ENCODE assay signal across 8 cellular contexts in the genomic region with DNA sequence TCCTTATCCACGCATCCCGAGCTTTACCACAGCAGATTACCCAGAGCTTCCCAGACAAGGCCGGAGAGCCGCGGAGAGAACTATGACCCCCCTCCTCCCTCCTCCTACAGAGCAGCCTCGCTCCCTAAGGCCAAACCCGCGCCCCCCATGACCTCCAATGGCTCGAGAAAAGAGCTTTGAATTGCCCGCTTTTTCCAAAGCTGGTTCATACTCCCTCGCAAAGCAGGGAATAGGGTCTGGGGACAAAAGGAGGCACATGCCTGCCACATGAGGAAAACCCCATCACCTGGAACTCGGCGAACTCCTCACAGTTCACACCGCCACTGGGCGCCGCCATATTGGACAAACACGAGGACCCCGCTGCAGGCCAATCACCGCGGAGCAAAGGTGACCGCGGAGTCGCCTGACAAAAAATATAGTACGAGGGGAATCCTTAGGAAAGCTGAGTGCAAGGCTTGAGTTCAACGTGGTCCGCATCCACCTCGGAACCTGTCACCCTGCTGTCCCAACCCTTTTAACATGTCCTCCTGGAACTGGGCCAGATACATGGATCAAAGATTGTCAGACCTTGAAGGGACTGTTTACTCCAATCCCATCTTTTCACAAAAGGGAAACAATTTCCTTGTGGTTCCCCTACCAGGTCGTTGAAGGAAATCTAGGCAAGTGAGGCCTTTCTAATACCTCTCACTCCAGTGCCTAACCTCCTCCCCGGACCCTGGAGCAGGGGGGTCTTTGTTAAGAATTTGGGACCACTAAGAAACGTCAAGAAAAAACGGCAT. TPM values are rescaled to one million over a fixed set of nuclear protein-coding genes. Genes with fewer than 3 reads are reported as not detected.
DNase-seq lines count a peak whose midpoint lies in the region; ATAC-seq and TF ChIP-seq lines count a peak whose summit lies in the region.

A gene (minus strand): TSS at position 344 of the 779 bp plus-strand sequence. CDS start 7 bp downstream, at position 337.

- ATAC-seq in HG02763 (IDR thresholded peaks at IDR 0.05; ENCODE audit: unreplicated experiment) (peak; percentile 43), T-helper 17 cell (peak; percentile 64), left cardiac atrium (peak; percentile 81 to 88), upper lobe of right lung (peak; percentile 87)

- H3K4me1 ChIP-seq in upper lobe of right lung: peaks cover 20% of the 10 kb centered on the region

- H3K27ac ChIP-seq in upper lobe of right lung: peak within 1 kb of the TSS; percentile 92

- peaks cover 10% of the 10 kb centered on the region for H3K36me3 Mint-ChIP-seq in T-helper 17 cell (ENCODE audit: low read depth)
- H3K36me3 Mint-ChIP-seq in progenitor cell of endocrine pancreas (ENCODE audit: insufficient read depth): peaks cover 6% of the 10 kb centered on the region

- no peaks in the 10 kb centered on the region for H3K9me3 ChIP-seq in T-helper 17 cell (ENCODE audit: control insufficient read depth, low read length, poor library complexity, severe bottlenecking)
- no peaks in the 10 kb centered on the region for H3K9me3 ChIP-seq in upper lobe of right lung

- H3K36me3 ChIP-seq in upper lobe of right lung: no peaks in the 10 kb centered on the region

- DNase-seq in GM04504 (ENCODE audit: low read depth) (peak; percentile 55), NCI-H187 (lab: John Stamatoyannopoulos, UW) (peak; percentile 68 to 69), T-helper 17 cell (peak; percentile 71 to 75 (median 75)), amniotic stem cell (lab: John Stamatoyannopoulos, UW) (peak; percentile 53), left cardiac atrium (peak; percentile 89), progenitor cell of endocrine pancreas (ENCODE audit: low spot score, unreplicated experiment) (peak; percentile 75), upper lobe of right lung (peak; percentile 91)

- intact Hi-C loops in left cardiac atrium (cut with DNase I) (no loop called here), upper lobe of right lung (cut with DNase I) (no loop called here)

- peak within 1 kb of the TSS; percentile 94 for H3K27ac Mint-ChIP-seq in T-helper 17 cell
- peak within 1 kb of the TSS; percentile 97 for H3K27ac Mint-ChIP-seq in progenitor cell of endocrine pancreas

- H3K9me3 Mint-ChIP-seq in progenitor cell of endocrine pancreas (ENCODE audit: low read depth): no peaks in the 10 kb centered on the region

- H3K4me3 ChIP-seq in upper lobe of right lung: peak within 1 kb of the TSS; percentile 73

- no peaks in the 10 kb centered on the region for H3K27me3 Mint-ChIP-seq in T-helper 17 cell
- no peaks in the 10 kb centered on the region for H3K27me3 Mint-ChIP-seq in progenitor cell of endocrine pancreas

- H3K4me1 Mint-ChIP-seq in T-helper 17 cell (peaks cover 37% of the 10 kb centered on the region), progenitor cell of endocrine pancreas (ENCODE audit: low read depth) (peaks cover 28% of the 10 kb centered on the region)

- TF ChIP-seq CTCF in progenitor cell of endocrine pancreas (IDR thresholded peaks at IDR 0.05; ENCODE audit: unreplicated experiment): no peak
- no peak for TF ChIP-seq CTCF in upper lobe of right lung (IDR thresholded peaks at IDR 0.05)

- no peaks in the 10 kb centered on the region for H3K27me3 ChIP-seq in upper lobe of right lung

- H3K4me3 Mint-ChIP-seq in T-helper 17 cell (peak within 1 kb of the TSS; percentile 94), progenitor cell of endocrine pancreas (ENCODE audit: low read depth) (peak within 1 kb of the TSS; percentile 95)

RNA-seq across cellular contexts. Expression of the gene that starts here (rescaled TPM):
- total RNA-seq in T-helper 17 cell: 10 to 100 TPM; 13.7 to 17.1 TPM
- total RNA-seq in left cardiac atrium: 10 to 100 TPM; 23.5 to 28.7 TPM
- 53.5 and 55.4 TPM in 2 replicates for total RNA-seq in progenitor cell of endocrine pancreas
- 20.9 TPM for total RNA-seq in upper lobe of right lung

Comparison
In these comparisons a context has a peak if more than half of its experiments do, and no peak if none do; other contexts are left out.
1. Peak in every context shown above with its lines: DNase-seq, ATAC-seq, H3K4me3 ChIP-seq and H3K27ac ChIP-seq.